Comparison of ENCODE assay signal across 1 cellular context in genomic region chr7:149787428-149788299, GRCh38.
TF ChIP-seq lines count a peak whose summit lies in the region.

No MANE protein-coding gene starts in this region.

TF ChIP-seq in IMR-90, 13 proteins besides CTCF, POLR2A, EP300 and RAD21 (continued from another document):
- TF ChIP-seq, protein P1, sequence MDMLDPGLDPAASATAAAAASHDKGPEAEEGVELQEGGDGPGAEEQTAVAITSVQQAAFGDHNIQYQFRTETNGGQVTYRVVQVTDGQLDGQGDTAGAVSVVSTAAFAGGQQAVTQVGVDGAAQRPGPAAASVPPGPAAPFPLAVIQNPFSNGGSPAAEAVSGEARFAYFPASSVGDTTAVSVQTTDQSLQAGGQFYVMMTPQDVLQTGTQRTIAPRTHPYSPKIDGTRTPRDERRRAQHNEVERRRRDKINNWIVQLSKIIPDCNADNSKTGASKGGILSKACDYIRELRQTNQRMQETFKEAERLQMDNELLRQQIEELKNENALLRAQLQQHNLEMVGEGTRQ (IDR thresholded peaks at IDR 0.05; ENCODE audit: low read depth, low read length): no peak
- TF ChIP-seq, protein P2, sequence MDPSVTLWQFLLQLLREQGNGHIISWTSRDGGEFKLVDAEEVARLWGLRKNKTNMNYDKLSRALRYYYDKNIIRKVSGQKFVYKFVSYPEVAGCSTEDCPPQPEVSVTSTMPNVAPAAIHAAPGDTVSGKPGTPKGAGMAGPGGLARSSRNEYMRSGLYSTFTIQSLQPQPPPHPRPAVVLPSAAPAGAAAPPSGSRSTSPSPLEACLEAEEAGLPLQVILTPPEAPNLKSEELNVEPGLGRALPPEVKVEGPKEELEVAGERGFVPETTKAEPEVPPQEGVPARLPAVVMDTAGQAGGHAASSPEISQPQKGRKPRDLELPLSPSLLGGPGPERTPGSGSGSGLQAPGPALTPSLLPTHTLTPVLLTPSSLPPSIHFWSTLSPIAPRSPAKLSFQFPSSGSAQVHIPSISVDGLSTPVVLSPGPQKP (IDR thresholded peaks at IDR 0.05; ENCODE audit: borderline replicate concordance, low read depth, low read length): no peak
